18 cellular contexts compared by ENCODE assay signal in genomic region chr3:87798567-87798947, GRCh38. TPM values are rescaled to one million over a fixed set of nuclear protein-coding genes. Genes with fewer than 3 reads are reported as not detected.
A peak's percentile ranks its signal among the peaks of the same experiment; 100 is the strongest.
DNase-seq lines count a peak whose midpoint lies in the region; ATAC-seq, FAIRE-seq and TF ChIP-seq lines count a peak whose summit lies in the region.
"Had no signal": no experiment of that assay in that cellular context is flagged by ENCODE, and none has a peak within 500 bp of the region (broad histone marks: within the 10 kb centered on the region; RNA-seq: fewer than 3 reads in every experiment).

No MANE protein-coding gene starts in this region.

- no peak overlapping the region for H3K27ac Mint-ChIP-seq in CD8-positive, alpha-beta memory T cell
- no peak overlapping the region for H3K27ac Mint-ChIP-seq in HFFc6
- no peak overlapping the region for H3K27ac Mint-ChIP-seq in stimulated activated effector memory CD8-positive, alpha-beta T cell treated with anti-CD3 and anti-CD28 coated beads, Interleukin-12 subunit alpha, Interleukin-12 subunit beta, amount 100 ng/mL, for 72 hours
- H3K27ac Mint-ChIP-seq: CD14-positive monocyte had no signal

- H3K36me3 Mint-ChIP-seq in CD8-positive, alpha-beta memory T cell, result no peaks in the 10 kb centered on the region
- no peaks in the 10 kb centered on the region for H3K36me3 Mint-ChIP-seq in HFFc6 (ENCODE audit: low read depth)
- no peaks in the 10 kb centered on the region for H3K36me3 Mint-ChIP-seq in stimulated activated effector memory CD8-positive, alpha-beta T cell treated with anti-CD3 and anti-CD28 coated beads, Interleukin-12 subunit alpha, Interleukin-12 subunit beta, amount 100 ng/mL, for 72 hours
- H3K36me3 Mint-ChIP-seq: CD14-positive monocyte had no signal

- no peaks in the 10 kb centered on the region for H3K27me3 ChIP-seq in CD8-positive, alpha-beta memory T cell (ENCODE audit: insufficient read depth, low read length, poor library complexity, severe bottlenecking)
- peaks cover 7% of the 10 kb centered on the region for H3K27me3 ChIP-seq in bronchial epithelial cell (ENCODE audit: control insufficient read depth, insufficient read depth, low read length)

- no peak overlapping the region for H3K4me3 ChIP-seq in CD8-positive, alpha-beta memory T cell (ENCODE audit: low read length)
- H3K4me3 ChIP-seq in bronchial epithelial cell (ENCODE audit: low read depth, low read length), result no peak overlapping the region

- TF ChIP-seq CTCF in HFFc6 (IDR thresholded peaks at IDR 0.05) (no peak), bronchial epithelial cell (IDR thresholded peaks at IDR 0.05; ENCODE audit: insufficient read depth, low read length, severe bottlenecking) (no peak)

- CTCF ChIA-PET in CD8-positive, alpha-beta memory T cell (lab: Charles Lee), result interaction anchor here (1.3 to 1.4 kb wide), 2 partner anchors 21 to 27 kb away, joined by 3 read pairs; no protein-coding TSS in a partner anchor

- peak overlapping the region; percentile 7 for H3K27ac ChIP-seq in CD8-positive, alpha-beta memory T cell (ENCODE audit: low read depth, low read length)

- POLR2A ChIA-PET in CD8-positive, alpha-beta memory T cell (lab: Charles Lee), result no interaction called here

- DNase-seq in CD8-positive, alpha-beta memory T cell, result no peak
- DNase-seq in HFFc6, result no peak
- DNase-seq in bronchial epithelial cell (ENCODE audit: low read depth), result peak; percentile 47
- DNase-seq in renal cortical epithelial cell (ENCODE audit: low read depth), result peak; percentile 13
- no peak for DNase-seq in stimulated activated effector memory CD8-positive, alpha-beta T cell treated with anti-CD3 and anti-CD28 coated beads, Interleukin-12 subunit alpha, Interleukin-12 subunit beta, amount 100 ng/mL, for 72 hours (ENCODE audit: low spot score in 2 of 2)
- DNase-seq in erythroblast (lab: John Stamatoyannopoulos, UW), result no peak
- DNase-seq in NCI-H774 (lab: John Stamatoyannopoulos, UW), result no peak
- DNase-seq: ACHN, AML-193, Caco-2, KBM-7, NCI-H146, NCI-H2081, NCI-H524, SIG-M5 had no signal

- no peaks in the 10 kb centered on the region for H3K4me1 ChIP-seq in CD8-positive, alpha-beta memory T cell (ENCODE audit: insufficient read depth, low read length)
- H3K4me1 ChIP-seq: Caco-2 had no signal

- no peak for FAIRE-seq in bronchial epithelial cell (lab: Jason Lieb, UNC)
- FAIRE-seq: RCC 7860 had no signal

- no peak for ATAC-seq in stimulated activated effector memory CD8-positive, alpha-beta T cell treated with anti-CD3 and anti-CD28 coated beads, Interleukin-12 subunit alpha, Interleukin-12 subunit beta, amount 100 ng/mL, for 72 hours
- ATAC-seq: HCT116 had no signal

- peaks cover 25 to 51% of the 10 kb centered on the region in 2 donors for H3K27me3 Mint-ChIP-seq in CD8-positive, alpha-beta memory T cell
- H3K27me3 Mint-ChIP-seq in HFFc6 (ENCODE audit: insufficient read depth), result peaks cover 6% of the 10 kb centered on the region; the same call in 1 of the 2 replicates

- H3K4me1 Mint-ChIP-seq in CD8-positive, alpha-beta memory T cell, result peaks cover 8 to 18% (median 15%) of the 10 kb centered on the region in 3 donors
- peaks cover 34% of the 10 kb centered on the region for H3K4me1 Mint-ChIP-seq in HFFc6 (ENCODE audit: low read depth)
- peaks cover 14% of the 10 kb centered on the region for H3K4me1 Mint-ChIP-seq in stimulated activated effector memory CD8-positive, alpha-beta T cell treated with anti-CD3 and anti-CD28 coated beads, Interleukin-12 subunit alpha, Interleukin-12 subunit beta, amount 100 ng/mL, for 72 hours

- H3K36me3 ChIP-seq in CD8-positive, alpha-beta memory T cell (ENCODE audit: insufficient read depth, low read length), result no peaks in the 10 kb centered on the region
- no peaks in the 10 kb centered on the region for H3K36me3 ChIP-seq in bronchial epithelial cell (ENCODE audit: control insufficient read depth, insufficient read depth, low read length)

- no peak for TF ChIP-seq POLR2A in erythroblast (IDR thresholded peaks at IDR 0.05; ENCODE audit: low read length)

- H3K9me3 ChIP-seq in CD8-positive, alpha-beta memory T cell (ENCODE audit: low read length), result no peaks in the 10 kb centered on the region
- H3K9me3 ChIP-seq: Caco-2 had no signal

- H3K4me3 Mint-ChIP-seq in CD8-positive, alpha-beta memory T cell, result no peak overlapping the region
- H3K4me3 Mint-ChIP-seq in HFFc6, result peak overlapping the region; percentile 6
- no peak overlapping the region for H3K4me3 Mint-ChIP-seq in stimulated activated effector memory CD8-positive, alpha-beta T cell treated with anti-CD3 and anti-CD28 coated beads, Interleukin-12 subunit alpha, Interleukin-12 subunit beta, amount 100 ng/mL, for 72 hours
- H3K4me3 Mint-ChIP-seq: CD14-positive monocyte had no signal

- H3K9me3 Mint-ChIP-seq in CD8-positive, alpha-beta memory T cell, result no peaks in the 10 kb centered on the region
- H3K9me3 Mint-ChIP-seq in HFFc6, result no peaks in the 10 kb centered on the region
- H3K9me3 Mint-ChIP-seq in stimulated activated effector memory CD8-positive, alpha-beta T cell treated with anti-CD3 and anti-CD28 coated beads, Interleukin-12 subunit alpha, Interleukin-12 subunit beta, amount 100 ng/mL, for 72 hours, result no peaks in the 10 kb centered on the region

RNA-seq across cellular contexts. Expression of gene HTR1F, which starts 6.1 kb away (rescaled TPM):
- not detected for total RNA-seq in CD8-positive, alpha-beta memory T cell
- not detected for polyA plus RNA-seq in CD8-positive, alpha-beta memory T cell
- under 1 TPM; 0.05 to 0.63 (median 0.50) TPM for total RNA-seq in HFFc6 (2021; fragmentation: NEBNext Ultra II Directional; extraction: Animal tissue kit (Norgen Biotek cat#: 25700))
- total RNA-seq in bronchial epithelial cell (not detected in 2 replicates), renal cortical epithelial cell (not detected in 2 replicates)
- total RNA-seq: Caco-2 had no signal
- polyA plus RNA-seq: CD14-positive monocyte had no signal

Comparison
In these comparisons a context has a peak if more than half of its experiments do, and no peak if none do; other contexts are left out.
1. DNase-seq: peak in bronchial epithelial cell (single experiment) and renal cortical epithelial cell (single experiment); none in CD8-positive, alpha-beta memory T cell (0 of 5), HFFc6 (single experiment), stimulated activated effector memory CD8-positive, alpha-beta T cell treated with anti-CD3 and anti-CD28 coated beads, Interleukin-12 subunit alpha, Interleukin-12 subunit beta, amount 100 ng/mL, for 72 hours (0 of 2), erythroblast (0 of 2) and NCI-H774 (single experiment).